ENCODE assay signal across 8 cellular contexts in the genomic region with DNA sequence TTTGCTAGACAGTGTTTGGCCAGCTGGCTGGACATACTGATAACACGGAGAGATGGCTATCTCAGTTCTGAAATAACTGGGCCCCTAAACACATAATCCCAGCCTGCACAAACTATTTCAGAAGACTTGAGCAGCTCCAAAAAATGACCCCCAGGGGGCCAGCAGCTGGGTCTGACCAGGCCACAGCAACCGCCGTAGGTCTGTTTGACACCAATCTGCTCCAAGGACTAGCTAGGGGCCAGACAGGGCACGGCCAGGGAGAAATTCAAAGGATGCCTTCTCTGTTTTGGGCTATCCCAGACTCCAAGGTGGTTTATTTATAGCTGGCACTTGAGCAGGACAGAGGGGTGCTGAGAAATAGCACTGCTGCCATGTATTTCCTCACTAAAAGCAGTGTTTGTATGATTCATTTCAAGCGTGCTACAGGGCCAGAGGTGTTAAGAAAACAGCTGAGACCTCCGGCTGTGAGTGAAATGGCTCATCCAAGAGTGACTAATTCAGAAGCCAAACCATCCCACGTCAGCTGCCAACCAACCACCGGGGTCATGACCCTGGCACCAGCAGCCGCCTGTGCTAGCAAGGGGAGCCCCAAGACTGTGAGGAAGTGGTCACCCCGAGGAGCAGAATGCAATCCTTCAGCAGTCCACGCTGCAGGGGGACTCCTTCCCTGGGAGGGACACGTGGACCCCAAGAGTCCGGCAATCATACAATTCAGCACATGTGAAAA. TPM values are rescaled to one million over a fixed set of nuclear protein-coding genes. Genes with fewer than 3 reads are reported as not detected.
DNase-seq lines count a peak whose midpoint lies in the region; ATAC-seq and TF ChIP-seq lines count a peak whose summit lies in the region.

No MANE protein-coding gene starts in this region.

- peaks cover 59 to 94% (median 89%) of the 10 kb centered on the region in 3 donors for H3K4me1 Mint-ChIP-seq in T-cell

- 25 to 36% (median 33%) methylated on average over 8 to 13 of the region's 13 CpGs for WGBS in adrenal gland, 4 donors

- peak overlapping the region in 2 of 3 donors; percentile 32 to 47 for H3K4me3 Mint-ChIP-seq in T-cell

- no peak for TF ChIP-seq POLR2A in adrenal gland (IDR thresholded peaks at IDR 0.05)

- H3K27me3 Mint-ChIP-seq in T-cell: no peaks in the 10 kb centered on the region

- POLR2A ChIA-PET in T-cell (lab: Charles Lee): interaction anchor here in 1 of 2 donors (1.7 kb wide), 1 partner anchor 22 kb away, joined by 5 read pairs; no protein-coding TSS in a partner anchor

- DNase-seq in AML-193 (lab: John Stamatoyannopoulos, UW): peak; percentile 65 to 70
- peak in 33 of 34 experiments; percentile 37 to 80 (median 62) for DNase-seq in T-cell
- DNase-seq in adrenal gland: peak in 6 of 7 donors; percentile 72 to 85 (median 78)
- DNase-seq in iPS-NIHi11 (ENCODE audit: low spot score): peak; percentile 26
- DNase-seq in stimulated activated CD4-positive, alpha-beta T cell treated with anti-CD3 and anti-CD28 coated beads, Interleukin-1b, Interleukin-23, amount 100 ng/mL, for 48 hours: peak; percentile 91
- no peak for DNase-seq in NCI-H748 treated with DMSO at 0.1 percent for 48 hours (lab: John Stamatoyannopoulos, UW)

- H3K27ac ChIP-seq in adrenal gland: peak overlapping the region in 4 of 5 donors; percentile 20 to 76 (median 58)

- H3K4me3 ChIP-seq in adrenal gland: no peak overlapping the region

- no peaks in the 10 kb centered on the region for H3K9me3 Mint-ChIP-seq in T-cell

- no peaks in the 10 kb centered on the region for H3K36me3 ChIP-seq in adrenal gland (replicated peaks in 1 of 2)

- peaks cover 55 to 84% of the 10 kb centered on the region in 2 donors for H3K4me1 ChIP-seq in adrenal gland (replicated peaks in 1 of 2)

- no peaks in the 10 kb centered on the region for H3K9me3 ChIP-seq in adrenal gland (replicated peaks in 1 of 3)

- intact Hi-C loops in adrenal gland (cut with DNase I): loop anchor here in 1 of 2 donors (10.0 kb wide), 1 partner anchor 50 kb away; the partner anchor contains the start of genes EARS2 and UBFD1

- H3K27ac Mint-ChIP-seq in T-cell: peak overlapping the region; percentile 41 to 73

- ATAC-seq in GM19035 (IDR thresholded peaks at IDR 0.05; ENCODE audit: unreplicated experiment): peak; percentile 46
- peak; percentile 53 for ATAC-seq in HG03457 (IDR thresholded peaks at IDR 0.05; ENCODE audit: unreplicated experiment)
- ATAC-seq in T-cell (replicated peaks in 1 of 4): peak; percentile 59 to 83 (median 70)

- CTCF ChIA-PET in T-cell (lab: Charles Lee): interaction anchor here in 1 of 2 donors (0.9 kb wide), 2 partner anchors 9 to 22 kb away, joined by 3 to 5 read pairs; no protein-coding TSS in a partner anchor

- H3K36me3 Mint-ChIP-seq in T-cell: peaks cover 6% of the 10 kb centered on the region

- no peaks in the 10 kb centered on the region for H3K27me3 ChIP-seq in adrenal gland

- no peak for TF ChIP-seq CTCF in adrenal gland (IDR thresholded peaks at IDR 0.05)

RNA-seq across cellular contexts. Expression of gene GGA2, which starts 5.7 kb away (rescaled TPM):
- 100 to 1,000 TPM in 2 of 5 donors, 10 to 100 TPM in 3; 84.0 to 146 (median 99.6) TPM for total RNA-seq in T-cell
- total RNA-seq in adrenal gland: 100 to 1,000 TPM in 6 of 8 donors, 10 to 100 TPM in 2; 57.4 to 143 (median 116) TPM
- polyA plus RNA-seq in adrenal gland: 100 to 1,000 TPM in 1 of 3 donors, 10 to 100 TPM in 2; 37.7 to 129 (median 66.5) TPM

RNA-seq across cellular contexts. Expression of gene COG7, which starts 51.6 kb away (rescaled TPM):
- 10 to 100 TPM; 15.8 to 23.2 (median 22.4) TPM for total RNA-seq in T-cell
- total RNA-seq in adrenal gland: 10 to 100 TPM; 10.7 to 25.7 (median 21.4) TPM
- polyA plus RNA-seq in adrenal gland: 10 to 100 TPM; 19.2 to 50.1 (median 37.3) TPM

RNA-seq across cellular contexts. Expression of gene EARS2, which starts 52.5 kb away (rescaled TPM):
- 10 to 100 TPM; 10.8 to 19.4 (median 15.9) TPM for total RNA-seq in T-cell
- 10 to 100 TPM; 20.0 to 85.7 (median 29.1) TPM for total RNA-seq in adrenal gland
- 10 to 100 TPM; 30.0 to 44.6 (median 38.4) TPM for polyA plus RNA-seq in adrenal gland

RNA-seq across cellular contexts. Expression of gene UBFD1, which starts 52.9 kb away (rescaled TPM):
- 10 to 100 TPM; 43.6 to 49.1 (median 46.3) TPM for total RNA-seq in T-cell
- total RNA-seq in adrenal gland: 100 to 1,000 TPM in 3 of 8 donors, 10 to 100 TPM in 5; 58.5 to 151 (median 91.3) TPM
- 10 to 100 TPM in 2 of 3 donors, 1 to 10 TPM in 1; 9.5 to 65.8 (median 10.9) TPM for polyA plus RNA-seq in adrenal gland
